Comparison of ENCODE assay signal across 8 cellular contexts in genomic region chr1:180926164-180926981, GRCh38. TPM values are rescaled to one million over a fixed set of nuclear protein-coding genes. Genes with fewer than 3 reads are reported as not detected.
DNase-seq lines count a peak whose midpoint lies in the region; ATAC-seq and TF ChIP-seq lines count a peak whose summit lies in the region.

No MANE protein-coding gene starts in this region.

- H3K36me3 ChIP-seq in esophagus (ENCODE audit: control insufficient read depth in 2 of 2, insufficient read depth in 2 of 2, low read length in 1 of 2), result peaks cover 0 to 4% of the 10 kb centered on the region in 2 donors

- no peaks in the 10 kb centered on the region for H3K27me3 Mint-ChIP-seq in activated naive CD4-positive, alpha-beta T cell treated with anti-CD3 and anti-CD28 coated beads for 36 hours (ENCODE audit: low read depth)
- no peaks in the 10 kb centered on the region for H3K27me3 Mint-ChIP-seq in neural crest cell (ENCODE audit: low read depth)

- no peaks in the 10 kb centered on the region for H3K4me1 Mint-ChIP-seq in activated naive CD4-positive, alpha-beta T cell treated with anti-CD3 and anti-CD28 coated beads for 36 hours (ENCODE audit: low read depth)
- H3K4me1 Mint-ChIP-seq in neural crest cell, result peaks cover 77% of the 10 kb centered on the region

- peak; percentile 13 for DNase-seq in activated naive CD4-positive, alpha-beta T cell treated with anti-CD3 and anti-CD28 coated beads for 36 hours
- DNase-seq in activated naive CD4-positive, alpha-beta T cell treated with Interleukin-2 at 50 U/mL for 16 hours, result no peak
- peak; percentile 82 to 96 for DNase-seq in NCI-H524 (lab: John Stamatoyannopoulos, UW)
- no peak for DNase-seq in neural crest cell (ENCODE audit: low read depth, low spot score)
- no peak for DNase-seq in 8988T
- no peak for DNase-seq in NCI-H510A treated with DMSO at 0.1 percent for 48 hours (lab: John Stamatoyannopoulos, UW)
- DNase-seq in foreskin keratinocyte, result no peak

- no peak overlapping the region for H3K4me3 Mint-ChIP-seq in activated naive CD4-positive, alpha-beta T cell treated with anti-CD3 and anti-CD28 coated beads for 36 hours
- peak overlapping the region; percentile 67 for H3K4me3 Mint-ChIP-seq in neural crest cell

- intact Hi-C loops in activated naive CD4-positive, alpha-beta T cell treated with anti-CD3 and anti-CD28 coated beads for 36 hours (cut with micrococcal nuclease), result no loop called here

- H3K36me3 Mint-ChIP-seq in activated naive CD4-positive, alpha-beta T cell treated with anti-CD3 and anti-CD28 coated beads for 36 hours (ENCODE audit: low read depth), result no peaks in the 10 kb centered on the region
- peaks cover 2% of the 10 kb centered on the region for H3K36me3 Mint-ChIP-seq in neural crest cell (ENCODE audit: low read depth)

- WGBS in esophagus, 2 donors, result 21 to 26% methylated on average over 14 of the region's 14 CpGs

- no peaks in the 10 kb centered on the region for H3K9me3 ChIP-seq in esophagus (ENCODE audit: control insufficient read depth in 2 of 2, insufficient read depth in 1 of 2, low read depth in 1 of 2, low read length in 1 of 2)

- no peak overlapping the region for H3K4me3 ChIP-seq in esophagus (ENCODE audit: low read depth in 1 of 2, low read length in 2 of 2)

- H3K27ac ChIP-seq in esophagus (ENCODE audit: low read depth in 2 of 2, low read length in 1 of 2) (peak overlapping the region; percentile 15 to 69), foreskin keratinocyte (no peak overlapping the region)

- H3K27ac Mint-ChIP-seq in activated naive CD4-positive, alpha-beta T cell treated with anti-CD3 and anti-CD28 coated beads for 36 hours, result no peak overlapping the region
- H3K27ac Mint-ChIP-seq in neural crest cell (ENCODE audit: unreplicated experiment), result peak overlapping the region; percentile 88

- H3K27me3 ChIP-seq in esophagus (ENCODE audit: control insufficient read depth in 1 of 2, insufficient read depth in 2 of 2, low read length in 2 of 2), result no peaks in the 10 kb centered on the region
- no peaks in the 10 kb centered on the region for H3K27me3 ChIP-seq in foreskin keratinocyte

- TF ChIP-seq CTCF in neural crest cell (conservative IDR thresholded peaks at IDR 0.05) (no peak), foreskin keratinocyte (conservative IDR thresholded peaks at IDR 0.05) (no peak)

- CTCF ChIA-PET in activated naive CD4-positive, alpha-beta T cell treated with anti-CD3 and anti-CD28 coated beads for 36 hours (lab: Charles Lee), result interaction anchor here (0.9 to 1.7 kb wide), 2 partner anchors 14 to 411 kb away, joined by 4 read pairs; no protein-coding TSS in a partner anchor

- H3K4me1 ChIP-seq in esophagus (ENCODE audit: control insufficient read depth in 2 of 2, insufficient read depth in 2 of 2, low read length in 1 of 2) (peaks cover 8% of the 10 kb centered on the region in 2 donors), foreskin keratinocyte (no peaks in the 10 kb centered on the region)

- H3K9me3 Mint-ChIP-seq in activated naive CD4-positive, alpha-beta T cell treated with anti-CD3 and anti-CD28 coated beads for 36 hours, result no peaks in the 10 kb centered on the region
- no peaks in the 10 kb centered on the region for H3K9me3 Mint-ChIP-seq in neural crest cell

- ATAC-seq in foreskin keratinocyte, result no peak

RNA-seq across cellular contexts. Expression of gene KIAA1614, which starts 13.7 kb away (rescaled TPM):
- total RNA-seq in activated naive CD4-positive, alpha-beta T cell treated with anti-CD3 and anti-CD28 coated beads for 36 hours, result not detected
- polyA plus RNA-seq in esophagus, result 1 to 10 TPM; 1.0 to 1.5 TPM
- total RNA-seq in neural crest cell, result 2.1 and 3.2 TPM in 2 replicates
- total RNA-seq in foreskin keratinocyte, result 1.6 and 1.7 TPM in 2 replicates
- 0.90 and 1.3 TPM in 2 replicates for polyA plus RNA-seq in foreskin keratinocyte

Comparison
In these comparisons a context has a peak if more than half of its experiments do, and no peak if none do; other contexts are left out.
1. DNase-seq: peak in activated naive CD4-positive, alpha-beta T cell treated with anti-CD3 and anti-CD28 coated beads for 36 hours (single experiment) and NCI-H524 (2 of 2); none in activated naive CD4-positive, alpha-beta T cell treated with Interleukin-2 at 50 U/mL for 16 hours (single experiment), neural crest cell (single experiment), 8988T (single experiment), NCI-H510A treated with DMSO at 0.1 percent for 48 hours (single experiment) and foreskin keratinocyte (0 of 2).